In genomic region chr9:34627716-34628655, GRCh38 we compare ENCODE assay signal across 2 cellular contexts.
TF ChIP-seq lines count a peak whose summit lies in the region.

No MANE protein-coding gene starts in this region.

TF ChIP-seq in SK-N-SH, 30 proteins besides CTCF, POLR2A, EP300 and RAD21:
- TF ChIP-seq ZBTB33 (IDR thresholded peaks at IDR 0.05; ENCODE audit: borderline replicate concordance, low read depth) (no peak), GABPA (IDR thresholded peaks at IDR 0.05; ENCODE audit: low read depth) (no peak), SMC3 (IDR thresholded peaks at IDR 0.05; ENCODE audit: low read depth, low read length) (no peak), CHD2 (IDR thresholded peaks at IDR 0.05; ENCODE audit: low read length, partially characterized antibody) (no peak), ELF1 (IDR thresholded peaks at IDR 0.05) (no peak), JUND (IDR thresholded peaks at IDR 0.05) (no peak), MAX (IDR thresholded peaks at IDR 0.05; ENCODE audit: low read depth) (no peak)

TF ChIP-seq in SK-N-SH treated with all-trans-retinoic acid at 6 μM for 48 hours, 23 proteins besides CTCF, POLR2A, EP300 and RAD21 (continued from another document):
- no peak for TF ChIP-seq TSHZ2 (CRISPR knock-in tag; IDR thresholded peaks at IDR 0.05)
- TF ChIP-seq ESRRG (CRISPR knock-in tag; IDR thresholded peaks at IDR 0.05) = no peak
TF ChIP-seq in SK-N-SH treated with all-trans-retinoic acid at 6 μM for 48 hours: peak in this region for 0.
